In the genomic region with DNA sequence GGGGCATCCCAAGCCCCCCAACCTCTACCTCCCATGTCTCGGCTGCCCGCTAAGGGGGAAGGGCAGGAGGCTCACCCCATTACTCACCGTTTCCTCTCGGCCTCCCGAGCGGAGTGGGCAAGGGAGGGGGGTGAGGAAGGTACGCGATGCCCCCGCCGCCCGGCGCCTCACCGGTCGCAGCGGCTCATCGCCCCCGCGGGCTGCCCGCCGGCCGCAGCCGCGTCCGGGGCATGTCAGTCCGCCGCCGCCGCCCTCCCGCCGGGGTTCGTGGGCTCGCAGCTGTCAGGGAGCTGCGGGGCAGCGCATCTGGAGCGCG, we compare ENCODE assay signal across 8 cellular contexts. TPM values are rescaled to one million over a fixed set of nuclear protein-coding genes. Genes with fewer than 3 reads are reported as not detected.
A peak's percentile ranks its signal among the peaks of the same experiment; 100 is the strongest.
DNase-seq lines count a peak whose midpoint lies in the region; ATAC-seq lines count a peak whose summit lies in the region.

No MANE protein-coding gene starts in this region.

- H3K9me3 ChIP-seq in thymus (ENCODE audit: control insufficient read depth): peaks cover 1% of the 10 kb centered on the region

- under 1% methylated on average over 36 of the region's 36 CpGs for WGBS in thymus

- peak overlapping the region; percentile 33 for H3K4me3 ChIP-seq in thymus (ENCODE audit: low read length)

- H3K27ac Mint-ChIP-seq in activated naive CD4-positive, alpha-beta T cell treated with anti-CD3 and anti-CD28 coated beads, Interleukin-2, amount 50 U/mL, for 72 hours: no peak overlapping the region

- H3K9me3 Mint-ChIP-seq in activated naive CD4-positive, alpha-beta T cell treated with anti-CD3 and anti-CD28 coated beads, Interleukin-2, amount 50 U/mL, for 72 hours: no peaks in the 10 kb centered on the region

- ATAC-seq in HG02610 (IDR thresholded peaks at IDR 0.05; ENCODE audit: unreplicated experiment) (peak; percentile 12), HG03139 (IDR thresholded peaks at IDR 0.05; ENCODE audit: unreplicated experiment) (no peak)
- peak; percentile 36 to 67 for ATAC-seq in activated naive CD4-positive, alpha-beta T cell treated with anti-CD3 and anti-CD28 coated beads, Interleukin-2, amount 50 U/mL, for 72 hours

- no peak overlapping the region for H3K27ac ChIP-seq in thymus (ENCODE audit: low read depth)

- DNase-seq in D341Med (ENCODE audit: low spot score) (peak; percentile 68), iPS-NIHi7 (ENCODE audit: extremely low spot score) (peak; percentile 46), NCI-H146 (lab: John Stamatoyannopoulos, UW) (no peak), NCI-H1105 (lab: John Stamatoyannopoulos, UW) (no peak)
- peak; percentile 22 to 63 for DNase-seq in activated naive CD4-positive, alpha-beta T cell treated with anti-CD3 and anti-CD28 coated beads, Interleukin-2, amount 50 U/mL, for 72 hours (ENCODE audit: low spot score in 2 of 2)

- no peaks in the 10 kb centered on the region for H3K36me3 ChIP-seq in thymus (ENCODE audit: control insufficient read depth, insufficient read depth)

- peaks cover 56% of the 10 kb centered on the region for H3K27me3 ChIP-seq in thymus (ENCODE audit: control insufficient read depth, insufficient read depth)

- no peaks in the 10 kb centered on the region for H3K4me1 ChIP-seq in thymus (ENCODE audit: control insufficient read depth, insufficient read depth, low read length)

- H3K36me3 Mint-ChIP-seq in activated naive CD4-positive, alpha-beta T cell treated with anti-CD3 and anti-CD28 coated beads, Interleukin-2, amount 50 U/mL, for 72 hours: peaks cover 4 to 10% of the 10 kb centered on the region in 2 donors

RNA-seq across cellular contexts. Expression of gene SLC8A3, which starts 0.5 kb away (rescaled TPM):
- total RNA-seq in activated naive CD4-positive, alpha-beta T cell treated with anti-CD3 and anti-CD28 coated beads, Interleukin-2, amount 50 U/mL, for 72 hours: 1 to 10 TPM in 1 of 2 donors, under 1 TPM in 1; 0.09 to 2.4 TPM
- 0.16 TPM for polyA plus RNA-seq in thymus

Comparison
In these comparisons a context has a peak if more than half of its experiments do, and no peak if none do; other contexts are left out.
1. DNase-seq: peak in D341Med (single experiment), activated naive CD4-positive, alpha-beta T cell treated with anti-CD3 and anti-CD28 coated beads, Interleukin-2, amount 50 U/mL, for 72 hours (2 of 2) and iPS-NIHi7 (single experiment); none in NCI-H146 (single experiment) and NCI-H1105 (single experiment).